In the genomic region with DNA sequence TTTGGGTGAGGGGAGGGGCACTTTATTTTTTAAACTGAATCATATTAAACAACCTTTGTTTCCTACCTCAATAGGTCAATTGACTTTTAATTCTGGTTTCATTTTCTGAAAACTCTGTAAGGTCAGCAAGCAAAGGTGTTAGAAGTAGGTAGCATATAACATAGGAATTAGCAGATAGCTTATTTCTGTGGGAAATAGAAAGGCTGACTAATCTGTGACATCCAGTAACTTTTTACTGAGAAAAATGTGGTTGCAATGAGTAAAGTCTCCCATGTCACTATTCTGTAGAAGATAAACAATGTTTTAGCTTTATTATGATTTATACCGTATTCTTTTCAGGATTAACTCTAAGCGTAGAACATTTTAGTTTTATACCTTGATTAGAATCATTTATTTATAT, we compare ENCODE assay signal across 16 cellular contexts.
DNase-seq lines count a peak whose midpoint lies in the region; ATAC-seq and TF ChIP-seq lines count a peak whose summit lies in the region.
"Had no signal": no experiment of that assay in that cellular context is flagged by ENCODE, and none has a peak within 500 bp of the region (broad histone marks: within the 10 kb centered on the region; RNA-seq: fewer than 3 reads in every experiment).

No MANE protein-coding gene starts in this region.

- no peaks in the 10 kb centered on the region for H3K27me3 Mint-ChIP-seq in activated T-cell treated with anti-CD3 and anti-CD28 coated beads, Interleukin-2, amount 50 U/mL, for 72 hours (ENCODE audit: low read depth)

- H3K36me3 ChIP-seq in adipocyte (ENCODE audit: control insufficient read depth, insufficient read depth, low read length, severe bottlenecking): no peaks in the 10 kb centered on the region
- H3K36me3 ChIP-seq in prostate gland: no peaks in the 10 kb centered on the region

- no peak for TF ChIP-seq CTCF in prostate gland (IDR thresholded peaks at IDR 0.05)

- H3K9me3 Mint-ChIP-seq in activated T-cell treated with anti-CD3 and anti-CD28 coated beads, Interleukin-2, amount 50 U/mL, for 72 hours: peaks cover 3% of the 10 kb centered on the region in 2 donors
- H3K9me3 Mint-ChIP-seq in stimulated activated effector memory CD8-positive, alpha-beta T cell treated with anti-CD3 and anti-CD28 coated beads, Interleukin-12 subunit alpha, Interleukin-12 subunit beta, amount 100 ng/mL, for 72 hours: no peaks in the 10 kb centered on the region

- H3K4me1 ChIP-seq in adipocyte (ENCODE audit: control insufficient read depth, insufficient read depth, low read length) (peaks cover 8% of the 10 kb centered on the region), prostate gland (replicated peaks) (no peaks in the 10 kb centered on the region)

- peaks cover 2 to 3% of the 10 kb centered on the region in 2 donors for H3K36me3 Mint-ChIP-seq in activated T-cell treated with anti-CD3 and anti-CD28 coated beads, Interleukin-2, amount 50 U/mL, for 72 hours (ENCODE audit: insufficient read depth in 2 of 2)
- H3K36me3 Mint-ChIP-seq in stimulated activated effector memory CD8-positive, alpha-beta T cell treated with anti-CD3 and anti-CD28 coated beads, Interleukin-12 subunit alpha, Interleukin-12 subunit beta, amount 100 ng/mL, for 72 hours: no peaks in the 10 kb centered on the region

- H3K27me3 ChIP-seq in adipocyte (replicated peaks; ENCODE audit: control insufficient read depth, insufficient read depth, low read length) (no peaks in the 10 kb centered on the region), prostate gland (replicated peaks; ENCODE audit: insufficient read depth) (no peaks in the 10 kb centered on the region)

- no peaks in the 10 kb centered on the region for H3K9me3 ChIP-seq in adipocyte (ENCODE audit: control insufficient read depth, low read length)
- H3K9me3 ChIP-seq in prostate gland: no peaks in the 10 kb centered on the region

- WGBS in prostate gland: 84% methylated on average over 2 of the region's 2 CpGs

- no peak overlapping the region for H3K9ac ChIP-seq in adipocyte (ENCODE audit: low read length)

- ATAC-seq in activated T-cell treated with anti-CD3 and anti-CD28 coated beads, Interleukin-2, amount 50 U/mL, for 72 hours (replicated peaks in 1 of 2): peak; percentile 88 to 92
- peak; percentile 53 for ATAC-seq in HG02610 (IDR thresholded peaks at IDR 0.05; ENCODE audit: unreplicated experiment)
- ATAC-seq in stimulated activated effector memory CD8-positive, alpha-beta T cell treated with anti-CD3 and anti-CD28 coated beads, Interleukin-12 subunit alpha, Interleukin-12 subunit beta, amount 100 ng/mL, for 72 hours: peak; percentile 89

- TF ChIP-seq POLR2A in prostate gland (IDR thresholded peaks at IDR 0.05): no peak

- H3K4me3 Mint-ChIP-seq in activated T-cell treated with anti-CD3 and anti-CD28 coated beads, Interleukin-2, amount 50 U/mL, for 72 hours: peak overlapping the region; percentile 57 to 72
- H3K4me3 Mint-ChIP-seq in stimulated activated effector memory CD8-positive, alpha-beta T cell treated with anti-CD3 and anti-CD28 coated beads, Interleukin-12 subunit alpha, Interleukin-12 subunit beta, amount 100 ng/mL, for 72 hours: no peak overlapping the region

- H3K4me1 Mint-ChIP-seq in activated T-cell treated with anti-CD3 and anti-CD28 coated beads, Interleukin-2, amount 50 U/mL, for 72 hours (ENCODE audit: low read depth): peaks cover 34% of the 10 kb centered on the region
- H3K4me1 Mint-ChIP-seq in stimulated activated effector memory CD8-positive, alpha-beta T cell treated with anti-CD3 and anti-CD28 coated beads, Interleukin-12 subunit alpha, Interleukin-12 subunit beta, amount 100 ng/mL, for 72 hours: peaks cover 4% of the 10 kb centered on the region

- no peak for DNase-seq in activated T-cell treated with anti-CD3 and anti-CD28 coated beads, Interleukin-2, amount 50 U/mL, for 72 hours
- DNase-seq in activated T-cell treated with anti-CD3 and anti-CD28 coated beads, Interleukin-2, amount 50 U/mL, for 48 hours: no peak
- DNase-seq in adipocyte (ENCODE audit: low read depth): peak; percentile 36
- no peak for DNase-seq in stimulated activated effector memory CD8-positive, alpha-beta T cell treated with anti-CD3 and anti-CD28 coated beads, Interleukin-12 subunit alpha, Interleukin-12 subunit beta, amount 100 ng/mL, for 72 hours (ENCODE audit: low spot score in 2 of 2)
- DNase-seq in caudate nucleus (lab: John Stamatoyannopoulos, UW): no peak
- no peak for DNase-seq in NCI-H2029 treated with DMSO at 0.1 percent for 48 hours (lab: John Stamatoyannopoulos, UW)
- no peak for DNase-seq in prostate gland (ENCODE audit: low spot score)
- DNase-seq: DMS 273 treated with DMSO at 0.1 percent for 48 hours, H7, Karpas-422, MM.1S, NCI-H1105, NCI-H187, NCI-H2171, NCI-H82 had no signal

- H3K27ac ChIP-seq in caudate nucleus (ENCODE audit: low read depth, low read length): no peak overlapping the region
- no peak overlapping the region for H3K27ac ChIP-seq in prostate gland

- H3K4me3 ChIP-seq in adipocyte (ENCODE audit: low read length): no peak overlapping the region
- no peak overlapping the region for H3K4me3 ChIP-seq in prostate gland

- H3K27ac Mint-ChIP-seq in activated T-cell treated with anti-CD3 and anti-CD28 coated beads, Interleukin-2, amount 50 U/mL, for 72 hours: peak overlapping the region; percentile 74
- H3K27ac Mint-ChIP-seq in stimulated activated effector memory CD8-positive, alpha-beta T cell treated with anti-CD3 and anti-CD28 coated beads, Interleukin-12 subunit alpha, Interleukin-12 subunit beta, amount 100 ng/mL, for 72 hours: no peak overlapping the region

- intact Hi-C loops in prostate gland (cut with DNase I): no loop called here
